ENCODE assay signal across 1 cellular context in genomic region chr3:107752202-107752990, GRCh38.
TF ChIP-seq lines count a peak whose summit lies in the region.

No MANE protein-coding gene starts in this region.

TF ChIP-seq in SK-N-SH, 30 proteins besides CTCF, POLR2A, EP300 and RAD21 (continued from another document):
- TF ChIP-seq REST (IDR thresholded peaks at IDR 0.05; ENCODE audit: low read depth, low read length) = no peak
- TF ChIP-seq TAF1 (IDR thresholded peaks at IDR 0.05; ENCODE audit: borderline replicate concordance, low read depth, low read length) = no peak
- no peak for TF ChIP-seq FOSL2 (IDR thresholded peaks at IDR 0.05; ENCODE audit: borderline replicate concordance, low read depth)
- no peak for TF ChIP-seq GATA2 (CRISPR knock-in tag; IDR thresholded peaks at IDR 0.05)
TF ChIP-seq in SK-N-SH: peak in this region for 1.
